16 cellular contexts compared by ENCODE assay signal in the genomic region with DNA sequence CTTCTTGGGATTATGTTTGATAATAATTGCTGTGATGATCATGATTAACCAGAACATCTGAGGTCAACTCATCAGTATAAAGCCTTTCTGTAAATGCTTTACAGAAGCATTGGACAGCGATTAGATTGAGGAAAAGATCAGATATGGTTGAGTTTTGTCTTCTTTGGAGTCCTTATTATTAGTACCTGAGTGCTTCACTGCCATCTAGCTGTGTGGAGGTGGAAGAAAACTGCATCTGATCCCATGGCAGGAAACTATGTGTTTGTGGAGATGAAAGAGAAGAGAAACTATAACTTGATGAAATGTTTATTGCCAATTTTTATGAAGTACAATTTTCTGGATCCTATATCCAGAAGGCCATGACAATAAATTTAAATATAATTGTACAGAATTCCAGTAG. TPM values are rescaled to one million over a fixed set of nuclear protein-coding genes. Genes with fewer than 3 reads are reported as not detected.
DNase-seq lines count a peak whose midpoint lies in the region; ATAC-seq and TF ChIP-seq lines count a peak whose summit lies in the region.
"Had no signal": no experiment of that assay in that cellular context is flagged by ENCODE, and none has a peak within 500 bp of the region (broad histone marks: within the 10 kb centered on the region; RNA-seq: fewer than 3 reads in every experiment).

No MANE protein-coding gene starts in this region.

- peaks cover 7% of the 10 kb centered on the region for H3K4me1 Mint-ChIP-seq in activated naive CD8-positive, alpha-beta T cell treated with anti-CD3 and anti-CD28 coated beads, Interleukin-2, amount 50 U/mL, for 24 hours
- H3K4me1 Mint-ChIP-seq: stimulated activated effector memory CD8-positive, alpha-beta T cell treated with anti-CD3 and anti-CD28 coated beads, Interleukin-12 subunit alpha, Interleukin-12 subunit beta, amount 100 ng/mL, for 72 hours had no signal

- no peaks in the 10 kb centered on the region for H3K9me3 Mint-ChIP-seq in activated naive CD8-positive, alpha-beta T cell treated with anti-CD3 and anti-CD28 coated beads, Interleukin-2, amount 50 U/mL, for 24 hours
- H3K9me3 Mint-ChIP-seq: stimulated activated effector memory CD8-positive, alpha-beta T cell treated with anti-CD3 and anti-CD28 coated beads, Interleukin-12 subunit alpha, Interleukin-12 subunit beta, amount 100 ng/mL, for 72 hours had no signal

- no peak overlapping the region for H3K27ac ChIP-seq in KMS-11
- no peak overlapping the region for H3K27ac ChIP-seq in RWPE1
- H3K27ac ChIP-seq in foreskin keratinocyte = no peak overlapping the region
- H3K27ac ChIP-seq: A549 had no signal

- no peaks in the 10 kb centered on the region for H3K36me3 Mint-ChIP-seq in activated naive CD8-positive, alpha-beta T cell treated with anti-CD3 and anti-CD28 coated beads, Interleukin-2, amount 50 U/mL, for 24 hours (ENCODE audit: low read depth)
- H3K36me3 Mint-ChIP-seq: stimulated activated effector memory CD8-positive, alpha-beta T cell treated with anti-CD3 and anti-CD28 coated beads, Interleukin-12 subunit alpha, Interleukin-12 subunit beta, amount 100 ng/mL, for 72 hours had no signal

- DNase-seq in NCI-H2171 treated with DMSO at 0.1 percent for 48 hours (lab: John Stamatoyannopoulos, UW) = peak; percentile 11
- DNase-seq in NCI-H2171 (lab: John Stamatoyannopoulos, UW) = no peak
- peak; percentile 4 for DNase-seq in RWPE1 (ENCODE audit: low spot score)
- no peak for DNase-seq in foreskin keratinocyte
- DNase-seq in activated naive CD8-positive, alpha-beta T cell treated with anti-CD3 and anti-CD28 coated beads, Interleukin-2, amount 50 U/mL, for 24 hours = no peak
- no peak for DNase-seq in activated CD4-positive, alpha-beta T cell treated with anti-CD3 and anti-CD28 coated beads for 4 hours
- DNase-seq in COLO668 (lab: John Stamatoyannopoulos, UW; ENCODE audit: unreplicated experiment) = no peak
- DNase-seq: activated CD8-positive, alpha-beta memory T cell treated with anti-CD3 and anti-CD28 coated beads, Interleukin-2, amount 50 U/mL, for 48 hours; foreskin melanocyte; stimulated activated CD4-positive, alpha-beta T cell treated with anti-CD3 and anti-CD28 coated beads, Interleukin-2, amount 100 ng/mL, for 48 hours had no signal

- CTCF ChIA-PET in RWPE1 (lab: Yijun Ruan, JAX) = interaction anchor here (0.6 to 2.6 kb wide), 8 partner anchors 16 to 305 kb away, joined by 3 to 12 read pairs (median 6); no protein-coding TSS in a partner anchor

- no peak overlapping the region for H3K4me2 ChIP-seq in KMS-11
- H3K4me2 ChIP-seq: A549 had no signal

- TF ChIP-seq CTCF in KMS-11 (conservative IDR thresholded peaks at IDR 0.05; ENCODE audit: low read depth, low read length) (peak; percentile 40; the same call in 1 of the 2 replicates), RWPE1 (conservative IDR thresholded peaks at IDR 0.05; ENCODE audit: low read depth) (peak; percentile 38), foreskin keratinocyte (conservative IDR thresholded peaks at IDR 0.05) (peak; percentile 68)

- H3K27me3 Mint-ChIP-seq in activated naive CD8-positive, alpha-beta T cell treated with anti-CD3 and anti-CD28 coated beads, Interleukin-2, amount 50 U/mL, for 24 hours = peaks cover 14% of the 10 kb centered on the region

- H3K27me3 ChIP-seq in KMS-11 (ENCODE audit: insufficient read depth, low read depth) = no peaks in the 10 kb centered on the region
- no peaks in the 10 kb centered on the region for H3K27me3 ChIP-seq in foreskin keratinocyte

- POLR2A ChIA-PET in RWPE1 (lab: Yijun Ruan, JAX; ENCODE audit: low non-redundant PET) = no interaction called here

- H3K27ac Mint-ChIP-seq in activated naive CD8-positive, alpha-beta T cell treated with anti-CD3 and anti-CD28 coated beads, Interleukin-2, amount 50 U/mL, for 24 hours = no peak overlapping the region
- H3K27ac Mint-ChIP-seq: stimulated activated effector memory CD8-positive, alpha-beta T cell treated with anti-CD3 and anti-CD28 coated beads, Interleukin-12 subunit alpha, Interleukin-12 subunit beta, amount 100 ng/mL, for 72 hours had no signal

- H3K4me1 ChIP-seq in KMS-11 (ENCODE audit: low read depth, poor library complexity, severe bottlenecking) (peaks cover 6% of the 10 kb centered on the region), foreskin keratinocyte (no peaks in the 10 kb centered on the region)
- H3K4me1 ChIP-seq: A549 had no signal

- no peaks in the 10 kb centered on the region for H3K79me2 ChIP-seq in KMS-11 (ENCODE audit: insufficient read depth, low read depth)

- no peaks in the 10 kb centered on the region for H3K36me3 ChIP-seq in KMS-11 (ENCODE audit: insufficient read depth)

- H3K9ac ChIP-seq in KMS-11 = no peak overlapping the region

- no peak overlapping the region for H3K4me3 ChIP-seq in KMS-11 (IDR thresholded peaks at IDR 0.05; ENCODE audit: insufficient read depth, low read depth, low read length)
- H3K4me3 ChIP-seq: A549, K562 had no signal

- no peak overlapping the region; the same call in 1 of the 2 replicates for H2AFZ ChIP-seq in KMS-11 (ENCODE audit: low read depth)

- no peak for ATAC-seq in foreskin keratinocyte
- ATAC-seq in activated naive CD8-positive, alpha-beta T cell treated with anti-CD3 and anti-CD28 coated beads, Interleukin-2, amount 50 U/mL, for 24 hours = no peak
- ATAC-seq: A549; K562; stimulated activated effector memory CD8-positive, alpha-beta T cell treated with anti-CD3 and anti-CD28 coated beads, Interleukin-12 subunit alpha, Interleukin-12 subunit beta, amount 100 ng/mL, for 72 hours had no signal

- no peaks in the 10 kb centered on the region for H4K20me1 ChIP-seq in KMS-11 (ENCODE audit: insufficient read depth)

- H3K4me3 Mint-ChIP-seq in activated naive CD8-positive, alpha-beta T cell treated with anti-CD3 and anti-CD28 coated beads, Interleukin-2, amount 50 U/mL, for 24 hours = no peak overlapping the region
- H3K4me3 Mint-ChIP-seq: stimulated activated effector memory CD8-positive, alpha-beta T cell treated with anti-CD3 and anti-CD28 coated beads, Interleukin-12 subunit alpha, Interleukin-12 subunit beta, amount 100 ng/mL, for 72 hours had no signal

RNA-seq across cellular contexts. Expression of a gene that starts 11.4 kb away (rescaled TPM):
- 0.04 and 0.07 TPM in 2 replicates for total RNA-seq in foreskin keratinocyte
- polyA plus RNA-seq in foreskin keratinocyte = 0.03 and 0.04 TPM in 2 replicates
- total RNA-seq: K562, myocyte, urinary bladder had no signal
- polyA plus RNA-seq: A549, K562, urinary bladder had no signal

RNA-seq across cellular contexts. Expression of a gene that starts 23.4 kb away (rescaled TPM):
- total RNA-seq in foreskin keratinocyte = 0.18 and 0.34 TPM in 2 replicates
- polyA plus RNA-seq in foreskin keratinocyte = 0.08 and 0.10 TPM in 2 replicates
- total RNA-seq: K562 had no signal
- polyA plus RNA-seq: K562 had no signal

Comparison
In these comparisons a context has a peak if more than half of its experiments do, and no peak if none do; other contexts are left out.
1. DNase-seq: peak in NCI-H2171 treated with DMSO at 0.1 percent for 48 hours (single experiment) and RWPE1 (single experiment); none in NCI-H2171 (single experiment), foreskin keratinocyte (0 of 2), activated naive CD8-positive, alpha-beta T cell treated with anti-CD3 and anti-CD28 coated beads, Interleukin-2, amount 50 U/mL, for 24 hours (single experiment), activated CD4-positive, alpha-beta T cell treated with anti-CD3 and anti-CD28 coated beads for 4 hours (0 of 2) and COLO668 (single experiment).
2. Peak in every context shown above with its lines, with median percentiles within 50 percentile points of each other: CTCF ChIP-seq.